In genomic region chr15:68386587-68387287, GRCh38 we compare ENCODE assay signal across 11 cellular contexts.
"Had no signal": no experiment of that assay in that cellular context is flagged by ENCODE, and none has a peak within 500 bp of the region (broad histone marks: within the 10 kb centered on the region; RNA-seq: fewer than 3 reads in every experiment).

No MANE protein-coding gene starts in this region.

- H3K4me1 ChIP-seq: parathyroid adenoma had no signal

- H3K27ac Mint-ChIP-seq: activated naive CD4-positive, alpha-beta T cell treated with anti-CD3 and anti-CD28 coated beads, Interleukin-2, amount 50 U/mL, for 24 hours; activated T-helper 2 cell treated with anti-CD3 and anti-CD28 coated beads, Interferon-gamma antibody, Interleukin-2, Interleukin-4, amounts not matched to agents 10 μg/mL and 5 μg/mL and 100 μg/mL, durations not matched to agents 14 hours and 24 hours and 36 hours had no signal

- H3K4me1 Mint-ChIP-seq: activated naive CD4-positive, alpha-beta T cell treated with anti-CD3 and anti-CD28 coated beads, Interleukin-2, amount 50 U/mL, for 24 hours had no signal

- H3K27me3 ChIP-seq: brain microvascular endothelial cell had no signal

- H3K36me3 ChIP-seq: heart left ventricle, tibial nerve had no signal

- H3K36me3 Mint-ChIP-seq: activated naive CD4-positive, alpha-beta T cell treated with anti-CD3 and anti-CD28 coated beads, Interleukin-2, amount 50 U/mL, for 24 hours had no signal

- DNase-seq: activated CD4-positive, alpha-beta T cell treated with anti-CD3 and anti-CD28 coated beads, Interleukin-2, amount 50 U/mL, for 48 hours; brain microvascular endothelial cell; left ventricle myocardium superior; small intestine had no signal

- H3K4me3 Mint-ChIP-seq: activated naive CD4-positive, alpha-beta T cell treated with anti-CD3 and anti-CD28 coated beads, Interleukin-2, amount 50 U/mL, for 24 hours had no signal

- ATAC-seq: activated CD4-positive, CD25-positive, alpha-beta regulatory T cell treated with anti-CD3 and anti-CD28 coated beads, Interleukin-2, amount 50 U/mL, for 24 hours; heart left ventricle; left ventricle myocardium superior; right cardiac atrium had no signal

- H3K9me3 Mint-ChIP-seq: activated naive CD4-positive, alpha-beta T cell treated with anti-CD3 and anti-CD28 coated beads, Interleukin-2, amount 50 U/mL, for 24 hours; activated T-helper 2 cell treated with anti-CD3 and anti-CD28 coated beads, Interferon-gamma antibody, Interleukin-2, Interleukin-4, amounts not matched to agents 10 μg/mL and 5 μg/mL and 100 μg/mL, durations not matched to agents 14 hours and 24 hours and 36 hours had no signal

- H3K4me3 ChIP-seq: heart left ventricle, tibial nerve had no signal

- H3K27ac ChIP-seq: brain microvascular endothelial cell, heart left ventricle, parathyroid adenoma, tibial nerve had no signal
